ENCODE assay signal across 24 cellular contexts in the genomic region with DNA sequence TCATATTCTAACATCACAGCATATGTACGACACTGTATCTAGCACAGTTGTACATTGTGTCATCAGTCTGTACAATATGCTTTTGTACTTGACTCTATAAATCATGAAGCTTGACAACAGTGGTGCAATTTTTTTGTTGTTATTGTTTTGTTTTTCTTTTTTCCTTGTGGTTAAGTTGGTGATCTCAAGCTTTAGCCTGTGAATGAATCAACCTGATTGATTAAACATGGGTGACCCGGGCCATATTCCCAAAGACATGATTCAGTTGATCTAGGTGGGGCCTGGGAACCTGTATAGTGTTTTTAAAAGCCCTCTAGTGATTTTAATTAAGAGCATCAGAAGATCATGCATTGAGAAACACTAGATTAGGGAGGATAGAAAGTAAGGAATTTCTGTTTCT.
"Had no signal": no experiment of that assay in that cellular context is flagged by ENCODE, and none has a peak within 500 bp of the region (broad histone marks: within the 10 kb centered on the region; RNA-seq: fewer than 3 reads in every experiment).

No MANE protein-coding gene starts in this region.

- H3K27ac Mint-ChIP-seq: activated naive CD4-positive, alpha-beta T cell treated with anti-CD3 and anti-CD28 coated beads, Interleukin-2, amount 50 U/mL, for 72 hours; activated T-cell treated with anti-CD3 and anti-CD28 coated beads, Interleukin-2, amount 50 U/mL, for 72 hours; naive B cell; nephron progenitor cell; stimulated activated naive B cell treated with anti-CD40 and anti-IgM and Interleukin-4, amounts not matched to agents 10 μg/mL and 1 μg/mL and 100 μg/mL, for 72 hours had no signal

- H3K36me3 Mint-ChIP-seq: activated naive CD4-positive, alpha-beta T cell treated with anti-CD3 and anti-CD28 coated beads, Interleukin-2, amount 50 U/mL, for 72 hours; naive B cell; stimulated activated naive B cell treated with anti-CD40 and anti-IgM and Interleukin-4, amounts not matched to agents 10 μg/mL and 1 μg/mL and 100 μg/mL, for 72 hours had no signal

- H3K36me3 ChIP-seq: colonic mucosa, heart right ventricle, left ventricle myocardium inferior, neutrophil, sigmoid colon, stomach, uterus had no signal

- H3K27ac ChIP-seq: body of pancreas, colonic mucosa, left ventricle myocardium inferior, neutrophil, sigmoid colon, stomach, VCaP had no signal

- DNase-seq: activated CD4-positive, alpha-beta T cell treated with anti-CD3 and anti-CD28 coated beads for 4 hours; activated CD4-positive, alpha-beta T cell treated with anti-CD3 and anti-CD28 coated beads, Interleukin-2, amount 50 U/mL, for 4 hours; activated naive CD4-positive, alpha-beta T cell; activated T-cell treated with anti-CD3 and anti-CD28 coated beads for 4 hours; activated T-cell treated with anti-CD3 and anti-CD28 coated beads, Interleukin-2, amount 50 U/mL, for 72 hours; body of pancreas; colonic mucosa; effector CD8-positive, alpha-beta T cell; foreskin fibroblast; heart right ventricle; left ventricle myocardium inferior; naive B cell; nephron progenitor cell; sigmoid colon; stimulated activated CD4-positive, alpha-beta T cell treated with anti-CD3 and anti-CD28 coated beads, Interleukin-15, amount 100 ng/mL, for 24 hours; stimulated activated CD4-positive, alpha-beta T cell treated with anti-CD3 and anti-CD28 coated beads, Interleukin-2, amount 100 ng/mL, for 24 hours; stimulated activated naive B cell treated with anti-CD40 and anti-IgM and Interleukin-4, amounts not matched to agents 10 μg/mL and 1 μg/mL and 100 μg/mL, for 72 hours; stomach; trophoblast cell; uterus had no signal

- H3K27me3 ChIP-seq: body of pancreas, colonic mucosa, heart right ventricle, neutrophil, sigmoid colon, stomach, uterus had no signal

- H3K4me3 ChIP-seq: body of pancreas, colonic mucosa, heart right ventricle, left ventricle myocardium inferior, lung, sigmoid colon, stomach, uterus had no signal

- H3K9me3 ChIP-seq: body of pancreas, colonic mucosa, left ventricle myocardium inferior, neutrophil, sigmoid colon, stomach, uterus had no signal

- H3K4me3 Mint-ChIP-seq: activated T-cell treated with anti-CD3 and anti-CD28 coated beads, Interleukin-2, amount 50 U/mL, for 72 hours; naive B cell; nephron progenitor cell; stimulated activated naive B cell treated with anti-CD40 and anti-IgM and Interleukin-4, amounts not matched to agents 10 μg/mL and 1 μg/mL and 100 μg/mL, for 72 hours had no signal

- H3K9me3 Mint-ChIP-seq: activated naive CD4-positive, alpha-beta T cell treated with anti-CD3 and anti-CD28 coated beads, Interleukin-2, amount 50 U/mL, for 72 hours; activated T-cell treated with anti-CD3 and anti-CD28 coated beads, Interleukin-2, amount 50 U/mL, for 72 hours; naive B cell; stimulated activated naive B cell treated with anti-CD40 and anti-IgM and Interleukin-4, amounts not matched to agents 10 μg/mL and 1 μg/mL and 100 μg/mL, for 72 hours had no signal

- H3K4me1 ChIP-seq: colonic mucosa, left ventricle myocardium inferior, sigmoid colon had no signal

- H3K27me3 Mint-ChIP-seq: stimulated activated naive B cell treated with anti-CD40 and anti-IgM and Interleukin-4, amounts not matched to agents 10 μg/mL and 1 μg/mL and 100 μg/mL, for 72 hours had no signal

- H3K4me1 Mint-ChIP-seq: naive B cell; stimulated activated naive B cell treated with anti-CD40 and anti-IgM and Interleukin-4, amounts not matched to agents 10 μg/mL and 1 μg/mL and 100 μg/mL, for 72 hours had no signal
